In genomic region chrX:13770013-13770412, GRCh38 we compare ENCODE assay signal across 17 cellular contexts. TPM values are rescaled to one million over a fixed set of nuclear protein-coding genes. Genes with fewer than 3 reads are reported as not detected.
DNase-seq lines count a peak whose midpoint lies in the region; ATAC-seq and FAIRE-seq lines count a peak whose summit lies in the region.
"Had no signal": no experiment of that assay in that cellular context is flagged by ENCODE, and none has a peak within 500 bp of the region (broad histone marks: within the 10 kb centered on the region; RNA-seq: fewer than 3 reads in every experiment).

No MANE protein-coding gene starts in this region.

- FAIRE-seq in small intestine (lab: Jason Lieb, UNC), result no peak
- FAIRE-seq: HTR-8/SVneo had no signal

- no peak overlapping the region for H3K4me3 ChIP-seq in small intestine (ENCODE audit: low read depth in 1 of 2, low read length in 2 of 2)
- H3K4me3 ChIP-seq: BLaER1, PC-9 had no signal

- H3K27ac ChIP-seq in small intestine (ENCODE audit: low read depth in 1 of 2, low read length in 1 of 2), result no peak overlapping the region
- H3K27ac ChIP-seq: BLaER1, PC-9, RWPE1 had no signal

- H3K4me1 ChIP-seq in small intestine (ENCODE audit: control insufficient read depth in 2 of 2, insufficient read depth in 1 of 2, low read depth in 1 of 2, low read length in 1 of 2), result no peaks in the 10 kb centered on the region

- H3K9me3 ChIP-seq in small intestine (ENCODE audit: control insufficient read depth, low read depth), result no peaks in the 10 kb centered on the region
- H3K9me3 ChIP-seq: BLaER1 had no signal

- ATAC-seq in GM21423 (IDR thresholded peaks at IDR 0.05; ENCODE audit: unreplicated experiment) (no peak), HG03039 (IDR thresholded peaks at IDR 0.05; ENCODE audit: unreplicated experiment) (no peak)

- WGBS in small intestine, 3 donors, result 40 to 65% (median 62%) methylated on average over 2 of the region's 2 CpGs

- no peaks in the 10 kb centered on the region for H3K27me3 ChIP-seq in small intestine (ENCODE audit: control insufficient read depth in 2 of 2, insufficient read depth in 2 of 2, low read length in 2 of 2)

- peaks cover 6 to 19% of the 10 kb centered on the region in 2 donors for H3K36me3 ChIP-seq in small intestine (ENCODE audit: control insufficient read depth in 2 of 2, insufficient read depth in 2 of 2, low read length in 2 of 2)

- peak; percentile 31 for DNase-seq in NCI-H82 (lab: John Stamatoyannopoulos, UW)
- no peak for DNase-seq in NCI-H82 treated with DMSO at 0.1 percent for 48 hours (lab: John Stamatoyannopoulos, UW; ENCODE audit: unreplicated experiment)
- peak; percentile 54 for DNase-seq in NCI-H1105 (lab: John Stamatoyannopoulos, UW)
- DNase-seq in NCI-H748 (lab: John Stamatoyannopoulos, UW; ENCODE audit: unreplicated experiment), result peak; percentile 60
- DNase-seq in small intestine, result peak; percentile 2
- DNase-seq in superior temporal gyrus (ENCODE audit: extremely low spot score), result no peak
- DNase-seq: H9, IMR-90, NCI-H187, NCI-H446, NCI-H526 treated with DMSO at 0.1 percent for 48 hours, PC-9 had no signal

RNA-seq across cellular contexts. Expression of gene OFD1, which starts 35.5 kb away (rescaled TPM):
- 10 to 100 TPM; 18.3 to 71.3 (median 70.0) TPM for polyA plus RNA-seq in small intestine

RNA-seq across cellular contexts. Expression of gene TRAPPC2, which starts 35.6 kb away (rescaled TPM):
- 1 to 10 TPM; 6.4 to 7.8 (median 7.6) TPM for polyA plus RNA-seq in small intestine

RNA-seq across cellular contexts. Expression of gene GPM6B, which starts 46.9 kb away (rescaled TPM):
- 1 to 10 TPM in 2 of 3 donors, under 1 TPM in 1; 0.54 to 4.2 (median 1.6) TPM for polyA plus RNA-seq in small intestine

Comparison
In these comparisons a context has a peak if more than half of its experiments do, and no peak if none do; other contexts are left out.
1. DNase-seq: peak in NCI-H82 (single experiment), NCI-H1105 (single experiment), NCI-H748 (single experiment) and small intestine (single experiment); none in NCI-H82 treated with DMSO at 0.1 percent for 48 hours (single experiment) and superior temporal gyrus (single experiment).